ENCODE assay signal across 26 cellular contexts in genomic region chr21:36291509-36291908, GRCh38.
"Had no signal": no experiment of that assay in that cellular context is flagged by ENCODE, and none has a peak within 500 bp of the region (broad histone marks: within the 10 kb centered on the region; RNA-seq: fewer than 3 reads in every experiment).

No MANE protein-coding gene starts in this region.

- DNase-seq: activated CD4-positive, alpha-beta T cell treated with anti-CD3 and anti-CD28 coated beads for 4 hours; activated CD4-positive, alpha-beta T cell treated with anti-CD3 and anti-CD28 coated beads, Interleukin-2, amount 50 U/mL, for 4 hours; activated CD4-positive, CD25-positive, alpha-beta regulatory T cell treated with anti-CD3 and anti-CD28 coated beads, Interleukin-2, amount 50 U/mL, for 72 hours; activated CD8-positive, alpha-beta T cell treated with anti-CD3 and anti-CD28 coated beads for 36 hours; activated gamma-delta T cell treated with Interleukin-2 at 50 U/mL for 16 hours; activated naive CD4-positive, alpha-beta T cell treated with anti-CD3 and anti-CD28 coated beads, Interleukin-2, amount 50 U/mL, for 16 hours; activated naive CD8-positive, alpha-beta T cell treated with anti-CD3 and anti-CD28 coated beads, Interleukin-2, amount 10 ng/mL, durations not matched to agents 7 days and 5 days; activated T-cell treated with anti-CD3 and anti-CD28 coated beads, Interleukin-2, amount 50 U/mL, for 1 hour; activated T-cell treated with anti-CD3 and anti-CD28 coated beads, Interleukin-2, amount 50 U/mL, for 72 hours; adrenal gland; body of pancreas; Karpas-422; KBM-7; MG63; NCI-H1092; NCI-H1436 treated with DMSO at 0.1 percent for 48 hours; NCI-H1694 treated with DMSO at 0.1 percent for 48 hours; NCI-H2029; NCI-H345; NCI-H524 treated with DMSO at 0.1 percent for 48 hours; Right ventricle myocardium superior; SW 1271; T-helper 1 cell; T1000 had no signal

- ATAC-seq: activated CD8-positive, alpha-beta T cell treated with anti-CD3 and anti-CD28 coated beads for 36 hours; activated T-cell treated with anti-CD3 and anti-CD28 coated beads, Interleukin-2, amount 50 U/mL, for 72 hours; activated T-helper 17 cell treated with anti-CD3 and anti-CD28 coated beads, Interleukin-2, amount 50 U/mL, for 72 hours; body of pancreas had no signal

- H3K9me3 Mint-ChIP-seq: activated CD8-positive, alpha-beta T cell treated with anti-CD3 and anti-CD28 coated beads for 36 hours; activated naive CD8-positive, alpha-beta T cell treated with anti-CD3 and anti-CD28 coated beads, Interleukin-2, amount 10 ng/mL, durations not matched to agents 7 days and 5 days; activated T-cell treated with anti-CD3 and anti-CD28 coated beads, Interleukin-2, amount 50 U/mL, for 72 hours; activated T-helper 17 cell treated with anti-CD3 and anti-CD28 coated beads, Interleukin-2, amount 50 U/mL, for 72 hours had no signal

- H3K36me3 ChIP-seq: breast epithelium had no signal

- H3K27ac ChIP-seq: adrenal gland, body of pancreas, breast epithelium had no signal

- H3K4me3 Mint-ChIP-seq: activated CD8-positive, alpha-beta T cell treated with anti-CD3 and anti-CD28 coated beads for 36 hours; activated naive CD8-positive, alpha-beta T cell treated with anti-CD3 and anti-CD28 coated beads, Interleukin-2, amount 10 ng/mL, durations not matched to agents 7 days and 5 days; activated T-cell treated with anti-CD3 and anti-CD28 coated beads, Interleukin-2, amount 50 U/mL, for 72 hours; activated T-helper 17 cell treated with anti-CD3 and anti-CD28 coated beads, Interleukin-2, amount 50 U/mL, for 72 hours had no signal

- H3K27me3 ChIP-seq: adrenal gland, body of pancreas, breast epithelium, MG63 had no signal

- H3K27me3 Mint-ChIP-seq: activated CD8-positive, alpha-beta T cell treated with anti-CD3 and anti-CD28 coated beads for 36 hours; activated naive CD8-positive, alpha-beta T cell treated with anti-CD3 and anti-CD28 coated beads, Interleukin-2, amount 10 ng/mL, durations not matched to agents 7 days and 5 days; activated T-helper 17 cell treated with anti-CD3 and anti-CD28 coated beads, Interleukin-2, amount 50 U/mL, for 72 hours had no signal

- H3K27ac Mint-ChIP-seq: activated CD8-positive, alpha-beta T cell treated with anti-CD3 and anti-CD28 coated beads for 36 hours; activated naive CD8-positive, alpha-beta T cell treated with anti-CD3 and anti-CD28 coated beads, Interleukin-2, amount 10 ng/mL, durations not matched to agents 7 days and 5 days; activated T-cell treated with anti-CD3 and anti-CD28 coated beads, Interleukin-2, amount 50 U/mL, for 72 hours; activated T-helper 17 cell treated with anti-CD3 and anti-CD28 coated beads, Interleukin-2, amount 50 U/mL, for 72 hours had no signal

- H3K4me3 ChIP-seq: adrenal gland, body of pancreas, breast epithelium, MG63 had no signal

- H3K9me3 ChIP-seq: adrenal gland, body of pancreas, breast epithelium, MG63 had no signal
